ENCODE assay signal across 11 cellular contexts in genomic region chr3:123632161-123632655, GRCh38. TPM values are rescaled to one million over a fixed set of nuclear protein-coding genes. Genes with fewer than 3 reads are reported as not detected.
DNase-seq lines count a peak whose midpoint lies in the region; ATAC-seq and TF ChIP-seq lines count a peak whose summit lies in the region.
"Had no signal": no experiment of that assay in that cellular context is flagged by ENCODE, and none has a peak within 500 bp of the region (broad histone marks: within the 10 kb centered on the region; RNA-seq: fewer than 3 reads in every experiment).

No MANE protein-coding gene starts in this region.

- POLR2A ChIA-PET in MCF 10A (lab: Yijun Ruan, JAX), result interaction anchor here (1.1 kb wide), 1 partner anchor 9 kb away, joined by 6 read pairs; no protein-coding TSS in a partner anchor

- H3K4me1 ChIP-seq in breast epithelium, result no peaks in the 10 kb centered on the region
- peaks cover 0 to 25% (median 12%) of the 10 kb centered on the region in 4 donors for H3K4me1 ChIP-seq in transverse colon

- H3K27ac ChIP-seq in breast epithelium (peak overlapping the region; percentile 63 to 77), transverse colon (peak overlapping the region; percentile 10 to 81 (median 72))
- H3K27ac ChIP-seq: body of pancreas had no signal

- 44 to 62% methylated on average over 1 to 6 of the region's 6 CpGs for WGBS in transverse colon (ENCODE audit: low coverage in 1 of 2), 2 donors

- H3K36me3 ChIP-seq in breast epithelium, result no peaks in the 10 kb centered on the region
- H3K36me3 ChIP-seq in transverse colon, result peaks cover 0 to 2% (median 0%) of the 10 kb centered on the region in 4 donors

- in situ Hi-C loops in transverse colon (cut with MboI; ENCODE audit: low pct_ligation_motif_present in 1 of 4, low pct_unique_long_range_greater_than_20kb in 1 of 4, low sequenced_read_pairs in 3 of 4), result no loop called here

- no peak overlapping the region for H3K27ac Mint-ChIP-seq in MCF 10A (ENCODE audit: low read depth, unreplicated experiment)
- peak overlapping the region; percentile 46 to 83 (median 52) for H3K27ac Mint-ChIP-seq in brain
- H3K27ac Mint-ChIP-seq: natural killer cell had no signal

- TF ChIP-seq CTCF in breast epithelium (IDR thresholded peaks at IDR 0.05) (no peak), MCF 10A (IDR thresholded peaks at IDR 0.05; ENCODE audit: unreplicated experiment) (no peak), brain (conservative IDR thresholded peaks at IDR 0.05) (no peak), transverse colon (IDR thresholded peaks at IDR 0.05) (no peak)

- CTCF ChIA-PET in MCF 10A (lab: Yijun Ruan, JAX), result interaction anchor here (0.7 to 2.5 kb wide), 3 partner anchors 10 to 1068 kb away, joined by 3 to 13 read pairs (median 13); no protein-coding TSS in a partner anchor

- ATAC-seq in HG02759 (IDR thresholded peaks at IDR 0.05; ENCODE audit: unreplicated experiment), result no peak
- ATAC-seq: body of pancreas, natural killer cell had no signal

- H3K4me1 Mint-ChIP-seq in MCF 10A (ENCODE audit: insufficient read depth, unreplicated experiment), result peaks cover 6% of the 10 kb centered on the region
- peaks cover 49% of the 10 kb centered on the region for H3K4me1 Mint-ChIP-seq in brain
- H3K4me1 Mint-ChIP-seq: natural killer cell had no signal

- BruUV-seq in MCF 10A (replicated peaks; lab: Mats Ljungman, UMichigan), result no TSS peak

- H3K27me3 Mint-ChIP-seq in MCF 10A (ENCODE audit: insufficient read depth, unreplicated experiment) (no peaks in the 10 kb centered on the region), brain (no peaks in the 10 kb centered on the region)

- intact Hi-C loops in breast epithelium (cut with DNase I; ENCODE audit: low total_unique reads), result no loop called here
- intact Hi-C loops in MCF 10A (cut with micrococcal nuclease), result no loop called here
- intact Hi-C loops in transverse colon (cut with DNase I; ENCODE audit: low total_unique reads), result no loop called here

- DNase-seq in breast epithelium (ENCODE audit: low spot score in 2 of 2), result peak; percentile 65 to 85
- no peak for DNase-seq in MCF 10A (ENCODE audit: unreplicated experiment)
- DNase-seq in iPS-NIHi7 (ENCODE audit: extremely low spot score), result peak; percentile 42
- DNase-seq in transverse colon, result peak; percentile 25
- DNase-seq in superior temporal gyrus (ENCODE audit: extremely low spot score), result no peak
- no peak for DNase-seq in activated naive CD4-positive, alpha-beta T cell (lab: John Stamatoyannopoulos, UW)
- DNase-seq: AML-193, natural killer cell had no signal

- TF ChIP-seq EP300 in transverse colon (IDR thresholded peaks at IDR 0.05; ENCODE audit: low read depth), result no peak

- no peaks in the 10 kb centered on the region for H3K27me3 ChIP-seq in breast epithelium
- no peaks in the 10 kb centered on the region for H3K27me3 ChIP-seq in transverse colon
- H3K27me3 ChIP-seq: body of pancreas had no signal

- H3K4me3 ChIP-seq in breast epithelium, result no peak overlapping the region
- H3K4me3 ChIP-seq in transverse colon, result no peak overlapping the region
- H3K4me3 ChIP-seq: body of pancreas had no signal

- H3K9me3 Mint-ChIP-seq in MCF 10A (ENCODE audit: unreplicated experiment), result no peaks in the 10 kb centered on the region
- no peaks in the 10 kb centered on the region for H3K9me3 Mint-ChIP-seq in brain
- H3K9me3 Mint-ChIP-seq: natural killer cell had no signal

- H3K36me3 Mint-ChIP-seq in MCF 10A (ENCODE audit: insufficient read depth, unreplicated experiment) (peaks cover 33% of the 10 kb centered on the region), brain (peaks cover 32% of the 10 kb centered on the region)
- H3K36me3 Mint-ChIP-seq: natural killer cell had no signal

- TF ChIP-seq POLR2A in breast epithelium (IDR thresholded peaks at IDR 0.05), result no peak
- no peak for TF ChIP-seq POLR2A in transverse colon (IDR thresholded peaks at IDR 0.05)

- H3K9me3 ChIP-seq in breast epithelium (no peaks in the 10 kb centered on the region), transverse colon (no peaks in the 10 kb centered on the region)
- H3K9me3 ChIP-seq: body of pancreas had no signal

- H3K4me3 Mint-ChIP-seq in MCF 10A (ENCODE audit: unreplicated experiment) (no peak overlapping the region), brain (no peak overlapping the region)
- H3K4me3 Mint-ChIP-seq: natural killer cell had no signal

RNA-seq across cellular contexts. Expression of gene HACD2, which starts 47.4 kb away (rescaled TPM):
- 10 to 100 TPM; 29.5 to 61.0 (median 55.9) TPM for total RNA-seq in breast epithelium
- total RNA-seq in MCF 10A (2022), result 76.5 and 97.7 TPM in 2 replicates
- 24.5 TPM for polyA plus RNA-seq in brain (ENCODE audit: insufficient read depth, low read depth, low replicate concordance)
- total RNA-seq in transverse colon, result 10 to 100 TPM; 11.9 to 70.5 (median 48.2) TPM

Comparison
In these comparisons a context has a peak if more than half of its experiments do, and no peak if none do; other contexts are left out.
1. DNase-seq: peak in breast epithelium (2 of 2), iPS-NIHi7 (single experiment) and transverse colon (single experiment); none in MCF 10A (single experiment), superior temporal gyrus (single experiment) and activated naive CD4-positive, alpha-beta T cell (0 of 4).